8 cellular contexts compared by ENCODE assay signal in the genomic region with DNA sequence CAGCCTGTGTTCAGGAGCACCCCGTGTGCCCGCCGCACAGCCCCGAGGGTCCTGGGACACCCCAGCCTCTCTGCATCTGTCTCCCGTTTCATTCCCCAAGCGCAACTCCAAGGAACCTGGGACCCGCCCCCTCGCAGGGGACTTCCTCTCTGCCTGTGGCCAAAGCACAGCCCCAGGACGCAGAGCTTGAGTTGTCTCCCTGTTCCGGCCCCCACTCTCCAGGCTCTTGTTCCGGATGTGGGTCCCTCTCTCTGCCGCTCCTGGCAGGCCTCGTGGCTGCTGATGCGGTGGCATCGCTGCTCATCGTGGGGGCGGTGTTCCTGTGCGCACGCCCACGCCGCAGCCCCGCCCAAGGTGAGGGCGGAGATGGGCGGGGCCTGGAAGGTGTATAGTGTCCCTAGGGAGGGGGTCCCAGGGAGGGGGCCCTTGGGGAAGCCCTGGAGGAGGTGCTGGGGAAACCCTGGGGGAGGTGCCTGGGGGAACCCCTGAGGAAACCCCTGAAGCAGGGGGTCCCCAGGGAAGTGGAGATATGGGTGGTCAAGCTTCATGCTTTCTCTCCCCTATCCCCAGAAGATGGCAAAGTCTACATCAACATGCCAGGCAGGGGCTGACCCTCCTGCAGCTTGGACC. TPM values are rescaled to one million over a fixed set of nuclear protein-coding genes. Genes with fewer than 3 reads are reported as not detected.
DNase-seq lines count a peak whose midpoint lies in the region; ATAC-seq lines count a peak whose summit lies in the region.

No MANE protein-coding gene starts in this region.

- ATAC-seq in GM19468 (IDR thresholded peaks at IDR 0.05; ENCODE audit: extremely low read depth, unreplicated experiment) (peak; percentile 26), left ventricle myocardium superior (peak; percentile 18), HG02973 (IDR thresholded peaks at IDR 0.05; ENCODE audit: unreplicated experiment) (no peak)

- H3K27ac ChIP-seq in CD4-positive, alpha-beta memory T cell (ENCODE audit: low read depth, low read length) = peak overlapping the region; percentile 100

- no peaks in the 10 kb centered on the region for H3K9me3 ChIP-seq in CD4-positive, alpha-beta memory T cell (ENCODE audit: control insufficient read depth in 1 of 2, low read length in 2 of 2)
- no peaks in the 10 kb centered on the region for H3K9me3 ChIP-seq in adipocyte (ENCODE audit: control insufficient read depth, low read length)

- H3K9me3 Mint-ChIP-seq in CD4-positive, alpha-beta memory T cell = no peaks in the 10 kb centered on the region

- peak overlapping the region; percentile 92 to 99 (median 98) for H3K27ac Mint-ChIP-seq in CD4-positive, alpha-beta memory T cell

- no peaks in the 10 kb centered on the region for H3K27me3 Mint-ChIP-seq in CD4-positive, alpha-beta memory T cell

- H3K4me1 ChIP-seq in CD4-positive, alpha-beta memory T cell (ENCODE audit: insufficient read depth, low read length) = peaks cover 38% of the 10 kb centered on the region
- H3K4me1 ChIP-seq in adipocyte (ENCODE audit: control insufficient read depth, insufficient read depth, low read length) = peaks cover 35% of the 10 kb centered on the region

- POLR2A ChIA-PET in CD4-positive, alpha-beta memory T cell (lab: Charles Lee; ENCODE audit: partially characterized antibody) = interaction anchor here (0.7 to 5.2 kb wide), 15 partner anchors 8 to 159 kb away, joined by 3 to 73 read pairs (median 6); a partner anchor contains a TSS

- peaks cover 2 to 24% of the 10 kb centered on the region in 2 donors for H3K36me3 Mint-ChIP-seq in CD4-positive, alpha-beta memory T cell

- H3K27me3 ChIP-seq in CD4-positive, alpha-beta memory T cell (ENCODE audit: insufficient read depth, low read length) = no peaks in the 10 kb centered on the region
- H3K27me3 ChIP-seq in adipocyte (replicated peaks; ENCODE audit: control insufficient read depth, insufficient read depth, low read length) = no peaks in the 10 kb centered on the region

- peak; percentile 88 to 95 (median 91) for DNase-seq in CD4-positive, alpha-beta memory T cell
- DNase-seq in KG1 (lab: John Stamatoyannopoulos, UW) (peak; percentile 85), SW480 (ENCODE audit: low spot score) (peak; percentile 91), adipocyte (ENCODE audit: low read depth) (peak; percentile 70), left ventricle myocardium superior (peak; percentile 80), renal cortical epithelial cell (ENCODE audit: low read depth) (peak; percentile 46)

- H3K4me3 ChIP-seq in CD4-positive, alpha-beta memory T cell (ENCODE audit: low read length in 2 of 2) = peak overlapping the region; percentile 92 to 96
- H3K4me3 ChIP-seq in adipocyte (ENCODE audit: low read length) = peak overlapping the region; percentile 54

- H3K4me3 Mint-ChIP-seq in CD4-positive, alpha-beta memory T cell = peak overlapping the region; percentile 88 to 100 (median 99)

- CTCF ChIA-PET in CD4-positive, alpha-beta memory T cell (lab: Charles Lee; ENCODE audit: partially characterized antibody) = interaction anchor here (0.5 to 3.8 kb wide), 4 partner anchors 22 to 314 kb away, joined by 3 to 13 read pairs (median 5); no protein-coding TSS in a partner anchor

- peak overlapping the region; percentile 61 for H3K9ac ChIP-seq in adipocyte (ENCODE audit: low read length)

- peaks cover 20 to 71% (median 40%) of the 10 kb centered on the region in 4 donors for H3K4me1 Mint-ChIP-seq in CD4-positive, alpha-beta memory T cell

- intact Hi-C loops in CD4-positive, alpha-beta memory T cell (cut with micrococcal nuclease) = loop anchor here (1.0 to 5.0 kb wide), 3 partner anchors 21 to 691 kb away; a partner anchor contains a TSS
- intact Hi-C loops in left ventricle myocardium superior (cut with micrococcal nuclease) = no loop called here

- H3K36me3 ChIP-seq in CD4-positive, alpha-beta memory T cell (ENCODE audit: insufficient read depth, low read length) = no peaks in the 10 kb centered on the region
- H3K36me3 ChIP-seq in adipocyte (ENCODE audit: control insufficient read depth, insufficient read depth, low read length, severe bottlenecking) = no peaks in the 10 kb centered on the region

RNA-seq across cellular contexts. Expression of a gene that starts 1.3 kb away (rescaled TPM):
- 10 to 100 TPM; 66.2 to 75.2 TPM for total RNA-seq in CD4-positive, alpha-beta memory T cell
- 100 to 1,000 TPM; 567 to 684 TPM for polyA plus RNA-seq in CD4-positive, alpha-beta memory T cell
- total RNA-seq in left ventricle myocardium superior = 7.1 TPM
- total RNA-seq in renal cortical epithelial cell = not detected in 2 replicates

RNA-seq across cellular contexts. Expression of a gene that starts 3.3 kb away (rescaled TPM):
- total RNA-seq in CD4-positive, alpha-beta memory T cell = 10 to 100 TPM; 36.6 to 50.0 TPM
- polyA plus RNA-seq in CD4-positive, alpha-beta memory T cell = 1 to 10 TPM; 1.3 to 7.1 TPM
- 3.8 TPM for total RNA-seq in left ventricle myocardium superior
- 4.2 and 8.7 TPM in 2 replicates for total RNA-seq in renal cortical epithelial cell

RNA-seq across cellular contexts. Expression of a gene that starts 4.4 kb away (rescaled TPM):
- 10 to 100 TPM; 12.7 to 17.3 TPM for total RNA-seq in CD4-positive, alpha-beta memory T cell
- polyA plus RNA-seq in CD4-positive, alpha-beta memory T cell = 1 to 10 TPM; 2.3 to 2.5 TPM
- 28.5 TPM for total RNA-seq in left ventricle myocardium superior
- total RNA-seq in renal cortical epithelial cell = not detected in 2 replicates

RNA-seq across cellular contexts. Expression of a gene that starts 32.5 kb away (rescaled TPM):
- total RNA-seq in CD4-positive, alpha-beta memory T cell = 10 to 100 TPM; 15.7 to 16.3 TPM
- polyA plus RNA-seq in CD4-positive, alpha-beta memory T cell = 1 to 10 TPM in 1 of 2 donors, under 1 TPM in 1; 0.45 to 2.4 TPM
- total RNA-seq in left ventricle myocardium superior = 7.5 TPM
- 0.52 and 6.3 TPM in 2 replicates for total RNA-seq in renal cortical epithelial cell

RNA-seq across cellular contexts. Expression of a gene that starts 35.3 kb away (rescaled TPM):
- total RNA-seq in CD4-positive, alpha-beta memory T cell = not detected
- under 1 TPM in 1 of 2 donors, not detected in 1; 0.70 TPM for polyA plus RNA-seq in CD4-positive, alpha-beta memory T cell
- 25.7 TPM for total RNA-seq in left ventricle myocardium superior
- total RNA-seq in renal cortical epithelial cell = 0.52 and 2.9 TPM in 2 replicates

Comparison
In these comparisons a context has a peak if more than half of its experiments do, and no peak if none do; other contexts are left out.
1. RNA of a gene that starts 4.4 kb away (total RNA-seq): 28.5 TPM in left ventricle myocardium superior (single experiment) and 12.7 to 17.3 TPM in CD4-positive, alpha-beta memory T cell; not detected in renal cortical epithelial cell; every median in the first group is over 10 times any median in the second.
2. Peak in every context shown above with its lines, with median percentiles within 50 percentile points of each other: DNase-seq.